Comparison of ENCODE assay signal across 15 cellular contexts in the genomic region with DNA sequence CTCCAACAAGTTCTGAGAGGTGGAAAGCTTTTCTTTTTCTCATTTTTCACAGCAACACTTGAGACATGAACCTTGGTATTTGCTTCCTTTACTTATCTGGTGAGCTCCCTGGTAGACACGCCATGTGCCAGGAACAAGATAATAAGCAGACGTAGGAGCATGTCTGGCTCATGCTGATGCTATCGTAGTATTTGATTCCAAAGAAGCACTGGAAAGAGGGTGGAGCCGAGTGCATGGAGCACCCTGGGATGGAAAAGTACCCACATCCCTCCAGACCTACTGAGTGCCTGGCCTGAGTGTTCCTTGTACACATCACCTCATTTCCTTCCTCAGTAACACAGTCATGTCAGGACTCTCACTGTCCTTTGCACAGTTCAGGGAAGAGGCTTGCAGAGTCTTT.
"Had no signal": no experiment of that assay in that cellular context is flagged by ENCODE, and none has a peak within 500 bp of the region (broad histone marks: within the 10 kb centered on the region; RNA-seq: fewer than 3 reads in every experiment).

No MANE protein-coding gene starts in this region.

- H3K9me3 ChIP-seq: transverse colon had no signal

- H3K27ac Mint-ChIP-seq: activated CD4-positive, alpha-beta memory T cell treated with anti-CD3 and anti-CD28 coated beads, Interleukin-2, amount 10 ng/mL, durations not matched to agents 7 days and 5 days; activated CD4-positive, alpha-beta T cell treated with anti-CD3 and anti-CD28 coated beads for 36 hours; activated naive CD8-positive, alpha-beta T cell treated with anti-CD3 and anti-CD28 coated beads for 36 hours; mesothelial cell of epicardium; stimulated activated naive B cell treated with anti-CD40 and anti-IgM and Interleukin-4, amounts not matched to agents 10 μg/mL and 1 μg/mL and 100 μg/mL, for 72 hours had no signal

- H3K27me3 ChIP-seq: brain microvascular endothelial cell had no signal

- H3K4me3 ChIP-seq: transverse colon had no signal

- H3K36me3 ChIP-seq: brain microvascular endothelial cell, transverse colon had no signal

- H3K4me1 Mint-ChIP-seq: activated CD4-positive, alpha-beta memory T cell treated with anti-CD3 and anti-CD28 coated beads, Interleukin-2, amount 10 ng/mL, durations not matched to agents 7 days and 5 days; activated CD4-positive, alpha-beta T cell treated with anti-CD3 and anti-CD28 coated beads for 36 hours; activated naive CD8-positive, alpha-beta T cell treated with anti-CD3 and anti-CD28 coated beads for 36 hours; stimulated activated naive B cell treated with anti-CD40 and anti-IgM and Interleukin-4, amounts not matched to agents 10 μg/mL and 1 μg/mL and 100 μg/mL, for 72 hours had no signal

- H3K27me3 Mint-ChIP-seq: activated CD4-positive, alpha-beta memory T cell treated with anti-CD3 and anti-CD28 coated beads, Interleukin-2, amount 10 ng/mL, durations not matched to agents 7 days and 5 days; activated CD4-positive, alpha-beta T cell treated with anti-CD3 and anti-CD28 coated beads for 36 hours; activated naive CD8-positive, alpha-beta T cell treated with anti-CD3 and anti-CD28 coated beads for 36 hours had no signal

- H3K4me3 Mint-ChIP-seq: activated CD4-positive, alpha-beta memory T cell treated with anti-CD3 and anti-CD28 coated beads, Interleukin-2, amount 10 ng/mL, durations not matched to agents 7 days and 5 days; activated CD4-positive, alpha-beta T cell treated with anti-CD3 and anti-CD28 coated beads for 36 hours; activated naive CD8-positive, alpha-beta T cell treated with anti-CD3 and anti-CD28 coated beads for 36 hours; mesothelial cell of epicardium; stimulated activated naive B cell treated with anti-CD40 and anti-IgM and Interleukin-4, amounts not matched to agents 10 μg/mL and 1 μg/mL and 100 μg/mL, for 72 hours had no signal

- H3K27ac ChIP-seq: brain microvascular endothelial cell, VCaP had no signal

- ATAC-seq: activated CD4-positive, alpha-beta T cell treated with anti-CD3 and anti-CD28 coated beads for 36 hours; sciatic nerve had no signal

- DNase-seq: activated CD4-positive, alpha-beta memory T cell treated with anti-CD3 and anti-CD28 coated beads, Interleukin-2, amount 10 ng/mL, durations not matched to agents 7 days and 5 days; activated CD4-positive, alpha-beta T cell treated with anti-CD3 and anti-CD28 coated beads for 36 hours; activated gamma-delta T cell treated with Interleukin-2 at 50 U/mL for 16 hours; activated naive CD8-positive, alpha-beta T cell treated with anti-CD3 and anti-CD28 coated beads for 36 hours; activated T-cell treated with anti-CD3 and anti-CD28 coated beads, Interleukin-2, amount 50 U/mL, for 48 hours; brain microvascular endothelial cell; dermis blood vessel endothelial cell; erythroblast; posterior cingulate gyrus; stimulated activated CD4-positive, alpha-beta T cell treated with anti-CD3 and anti-CD28 coated beads, Interleukin-2, amount 100 ng/mL, for 24 hours; stimulated activated naive B cell treated with anti-CD40 and anti-IgM and Interleukin-4, amounts not matched to agents 10 μg/mL and 1 μg/mL and 100 μg/mL, for 72 hours; transverse colon had no signal

- H3K4me1 ChIP-seq: transverse colon had no signal

- H3K36me3 Mint-ChIP-seq: activated naive CD8-positive, alpha-beta T cell treated with anti-CD3 and anti-CD28 coated beads for 36 hours; mesothelial cell of epicardium; stimulated activated naive B cell treated with anti-CD40 and anti-IgM and Interleukin-4, amounts not matched to agents 10 μg/mL and 1 μg/mL and 100 μg/mL, for 72 hours had no signal

- H3K9me3 Mint-ChIP-seq: activated naive CD8-positive, alpha-beta T cell treated with anti-CD3 and anti-CD28 coated beads for 36 hours; mesothelial cell of epicardium had no signal
